12 cellular contexts compared by ENCODE assay signal in the genomic region with DNA sequence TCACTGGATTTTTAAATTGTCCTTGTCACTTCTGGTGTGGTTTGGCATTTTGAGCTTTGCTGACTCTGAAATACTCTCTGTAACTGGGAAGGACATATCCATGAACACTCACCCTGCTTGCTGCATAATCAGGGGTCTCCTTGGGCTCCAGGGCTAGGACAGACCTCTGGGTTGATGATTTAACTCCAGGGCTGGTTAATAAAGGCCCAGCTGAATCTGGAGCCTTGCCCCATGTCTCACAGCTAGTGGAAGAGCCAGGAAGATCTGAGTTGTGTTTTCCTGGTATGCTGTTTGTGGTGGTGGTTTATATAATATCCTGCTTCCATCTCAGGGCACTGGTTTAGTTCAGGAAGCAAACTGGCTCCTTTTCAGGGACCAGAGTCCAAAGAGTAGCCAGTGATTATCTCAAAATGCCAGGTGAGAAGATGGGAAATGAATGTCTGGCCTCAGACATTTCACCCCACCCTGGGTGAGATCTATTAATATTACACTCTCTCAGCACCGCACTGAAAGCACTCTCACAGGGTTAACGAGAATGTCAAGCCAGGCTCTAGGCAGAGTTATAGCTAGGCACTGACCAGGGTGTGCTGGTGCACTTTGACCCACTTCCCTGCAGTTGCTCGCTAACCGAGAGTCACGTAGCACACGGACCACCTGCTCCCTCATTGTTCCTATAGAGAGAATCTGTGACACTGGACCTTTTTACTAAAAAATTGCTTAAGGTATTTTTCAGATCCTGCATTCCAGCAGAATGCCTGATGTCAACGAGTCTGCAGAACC.
DNase-seq lines count a peak whose midpoint lies in the region; TF ChIP-seq lines count a peak whose summit lies in the region.
"Had no signal": no experiment of that assay in that cellular context is flagged by ENCODE, and none has a peak within 500 bp of the region (broad histone marks: within the 10 kb centered on the region; RNA-seq: fewer than 3 reads in every experiment).

No MANE protein-coding gene starts in this region.

- H2AFZ ChIP-seq in mammary epithelial cell (ENCODE audit: low read depth, low read length): no peak overlapping the region

- H3K27me3 ChIP-seq in mammary epithelial cell (ENCODE audit: insufficient read depth, low read length): no peaks in the 10 kb centered on the region
- no peaks in the 10 kb centered on the region for H3K27me3 ChIP-seq in tibial artery
- H3K27me3 ChIP-seq: esophagus squamous epithelium had no signal

- TF ChIP-seq CTCF in mammary epithelial cell (conservative IDR thresholded peaks at IDR 0.05 in 1 of 2, IDR thresholded peaks at IDR 0.05 in 1 of 2; ENCODE audit: extremely low read depth in 1 of 2, insufficient read depth in 1 of 2, low read depth in 1 of 2, low read length in 2 of 2): no peak
- no peak for TF ChIP-seq CTCF in GM10248 (IDR thresholded peaks at IDR 0.05; ENCODE audit: control extremely low read depth, extremely low read depth, low read depth, missing control alignments)
- TF ChIP-seq CTCF in tibial artery (IDR thresholded peaks at IDR 0.05): no peak

- CTCF ChIA-PET in mammary epithelial cell (lab: Charles Lee; ENCODE audit: low non-redundant PET): no interaction called here
- CTCF ChIA-PET in GM10248 (lab: Yijun Ruan, JAX): interaction anchor here (1.0 kb wide), 2 partner anchors 9 to 38 kb away, joined by 3 to 4 read pairs; no protein-coding TSS in a partner anchor

- in situ Hi-C loops in mammary epithelial cell (cut with MboI; ENCODE audit: low sequenced_read_pairs in 2 of 2): no loop called here

- POLR2A ChIA-PET in GM10248 (lab: Yijun Ruan, JAX): interaction anchor here (0.7 to 1.0 kb wide), 2 partner anchors 308 to 585 kb away, joined by 3 read pairs; partner anchors contain the start of gene AMD1

- no peaks in the 10 kb centered on the region for H3K36me3 ChIP-seq in mammary epithelial cell (ENCODE audit: insufficient read depth, low read length)
- H3K36me3 ChIP-seq in tibial artery: no peaks in the 10 kb centered on the region
- H3K36me3 ChIP-seq: esophagus squamous epithelium had no signal

- H3K4me3 ChIP-seq in mammary epithelial cell (replicated peaks in 1 of 3; ENCODE audit: insufficient read depth in 1 of 3, low read depth in 2 of 3, low read length in 3 of 3): no peak overlapping the region
- no peak overlapping the region for H3K4me3 ChIP-seq in tibial artery
- H3K4me3 ChIP-seq: esophagus squamous epithelium had no signal

- no peaks in the 10 kb centered on the region for H3K79me2 ChIP-seq in mammary epithelial cell (ENCODE audit: insufficient read depth, low read length)

- H3K27ac ChIP-seq in mammary epithelial cell (ENCODE audit: insufficient read depth, low read depth, low read length) (no peak overlapping the region), tibial artery (no peak overlapping the region)
- H3K27ac ChIP-seq: esophagus squamous epithelium had no signal

- no TSS peak for BruUV-seq in mammary epithelial cell (replicated peaks; lab: Mats Ljungman, UMichigan)

- dilution Hi-C loops in mammary epithelial cell (cut with HindIII; ENCODE audit: low sequenced_read_pairs): no loop called here

- H3K4me2 ChIP-seq in mammary epithelial cell (ENCODE audit: insufficient read depth, low read depth, low read length): no peak overlapping the region

- no peaks in the 10 kb centered on the region for H4K20me1 ChIP-seq in mammary epithelial cell (ENCODE audit: insufficient read depth, low read length)

- no peak overlapping the region for H3K9ac ChIP-seq in mammary epithelial cell (ENCODE audit: insufficient read depth, low read length)

- no peaks in the 10 kb centered on the region for H3K4me1 ChIP-seq in mammary epithelial cell (ENCODE audit: insufficient read depth, low read length)
- no peaks in the 10 kb centered on the region for H3K4me1 ChIP-seq in tibial artery
- H3K4me1 ChIP-seq: esophagus squamous epithelium had no signal

- DNase-seq in AG08395 (ENCODE audit: low spot score) (peak; percentile 63), M059J (ENCODE audit: low read depth) (peak; percentile 84), fibroblast of peridontal ligament (ENCODE audit: extremely low read depth) (peak; percentile 4), myocyte (ENCODE audit: low read depth) (peak; percentile 51), mammary epithelial cell (no peak), GM10248 (ENCODE audit: extremely low spot score) (no peak), Kasumi-1 (lab: John Stamatoyannopoulos, UW) (no peak), tibial artery (no peak)
- DNase-seq: activated CD8-positive, alpha-beta T cell treated with anti-CD3 and anti-CD28 coated beads, Interleukin-2, amount 10 ng/mL, durations not matched to agents 7 days and 5 days; activated gamma-delta T cell; DMS79 treated with DMSO at 0.1 percent for 48 hours; esophagus squamous epithelium had no signal

- H3K9me3 ChIP-seq in mammary epithelial cell (replicated peaks; ENCODE audit: insufficient read depth, low read length) (peaks cover 3% of the 10 kb centered on the region), tibial artery (no peaks in the 10 kb centered on the region)
- H3K9me3 ChIP-seq: esophagus squamous epithelium had no signal

- 83% methylated on average over 7 of the region's 7 CpGs for WGBS in mammary epithelial cell (ENCODE audit: low coverage, missing lambda C conversion rate)

- intact Hi-C loops in mammary epithelial cell (cut with micrococcal nuclease) (no loop called here), tibial artery (cut with DNase I; ENCODE audit: low total_unique reads) (no loop called here)

Comparison
In these comparisons a context has a peak if more than half of its experiments do, and no peak if none do; other contexts are left out.
1. DNase-seq: peak in AG08395 (single experiment), M059J (single experiment), fibroblast of peridontal ligament (single experiment) and myocyte (single experiment); none in mammary epithelial cell (single experiment), GM10248 (single experiment), Kasumi-1 (0 of 2) and tibial artery (0 of 2).